Comparison of ENCODE assay signal across 24 cellular contexts in the genomic region with DNA sequence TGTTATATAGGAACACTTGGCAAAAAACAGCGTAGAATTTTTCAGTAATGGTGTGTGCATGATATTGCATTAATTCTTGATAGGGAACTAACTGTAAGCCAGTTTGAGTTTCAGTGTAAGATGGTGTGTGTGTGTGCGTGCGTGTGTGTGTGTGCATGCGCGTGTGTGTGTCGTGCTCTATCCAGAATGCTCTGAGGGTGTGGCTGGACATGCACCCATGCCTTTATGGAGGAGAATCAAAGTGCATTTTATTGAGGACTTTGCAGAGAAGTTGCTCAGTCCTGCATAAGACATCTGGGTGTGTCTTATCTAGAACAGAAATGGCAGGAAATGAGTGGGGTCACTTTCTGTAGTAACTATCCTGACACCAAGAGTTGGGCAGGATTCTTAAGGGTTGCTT.
"Had no signal": no experiment of that assay in that cellular context is flagged by ENCODE, and none has a peak within 500 bp of the region (broad histone marks: within the 10 kb centered on the region; RNA-seq: fewer than 3 reads in every experiment).

No MANE protein-coding gene starts in this region.

- H3K4me3 ChIP-seq: colonic mucosa, heart right ventricle, neural progenitor cell, right lobe of liver, thoracic aorta, tibial nerve, upper lobe of right lung, uterus had no signal

- H3K36me3 ChIP-seq: colonic mucosa, heart right ventricle, neural progenitor cell, right lobe of liver, thoracic aorta, tibial nerve, upper lobe of right lung, uterus had no signal

- H3K27ac ChIP-seq: colonic mucosa, epithelial cell of prostate, heart right ventricle, neural progenitor cell, parathyroid adenoma, right lobe of liver, thoracic aorta, tibial nerve, upper lobe of right lung, uterus had no signal

- H3K27me3 ChIP-seq: colonic mucosa, heart right ventricle, neural progenitor cell, right lobe of liver, tibial nerve, upper lobe of right lung, uterus had no signal

- ATAC-seq: esophagus mucosa; natural killer cell treated with Interleukin-12 subunit alpha and Interleukin-12 subunit beta and Interleukin-15 and Interleukin-18, amount 100 ng/mL, for 72 hours; stimulated activated naive B cell treated with anti-CD40 and anti-IgM and Interleukin-4, amounts not matched to agents 10 μg/mL and 1 μg/mL and 100 μg/mL, for 72 hours; upper lobe of right lung had no signal

- H3K4me1 ChIP-seq: colonic mucosa, parathyroid adenoma, right lobe of liver, tibial nerve, upper lobe of right lung, uterus had no signal

- H3K9me3 ChIP-seq: colonic mucosa, heart right ventricle, right lobe of liver, thoracic aorta, tibial nerve, upper lobe of right lung, uterus had no signal

- DNase-seq: colonic mucosa; effector CD8-positive, alpha-beta T cell; endodermal cell; foreskin melanocyte; glutamatergic neuron; heart right ventricle; hippocampal formation; immature natural killer cell; islet precursor cell; naive B cell; right lobe of liver; small intestine; stimulated activated CD4-positive, alpha-beta T cell treated with anti-CD3 and anti-CD28 coated beads, Interleukin-15, amount 100 ng/mL, for 24 hours; stimulated activated CD4-positive, alpha-beta T cell treated with anti-CD3 and anti-CD28 coated beads, Interleukin-2, amount 100 ng/mL, for 48 hours; stimulated activated naive B cell treated with anti-CD40 and anti-IgM and Interleukin-4, amounts not matched to agents 10 μg/mL and 1 μg/mL and 100 μg/mL, for 72 hours; upper lobe of right lung; uterus had no signal
